25 cellular contexts compared by ENCODE assay signal in genomic region chr11:44675906-44676305, GRCh38.
"Had no signal": no experiment of that assay in that cellular context is flagged by ENCODE, and none has a peak within 500 bp of the region (broad histone marks: within the 10 kb centered on the region; RNA-seq: fewer than 3 reads in every experiment).

No MANE protein-coding gene starts in this region.

- H3K27me3 Mint-ChIP-seq: stimulated activated naive CD8-positive, alpha-beta T cell treated with anti-CD3 and anti-CD28 coated beads, Interleukin-15, amount 100 ng/mL, for 72 hours had no signal

- H3K27me3 ChIP-seq: ovary, spleen, tibial nerve, uterus had no signal

- H3K27ac Mint-ChIP-seq: immature natural killer cell; mesothelial cell of epicardium; naive B cell; natural killer cell; stimulated activated effector memory CD8-positive, alpha-beta T cell treated with anti-CD3 and anti-CD28 coated beads, Interleukin-12 subunit alpha, Interleukin-12 subunit beta, amount 100 ng/mL, for 72 hours; stimulated activated naive CD8-positive, alpha-beta T cell treated with anti-CD3 and anti-CD28 coated beads, Interleukin-15, amount 100 ng/mL, for 72 hours; type B pancreatic cell had no signal

- H3K4me1 ChIP-seq: left ventricle myocardium inferior, prostate gland, tibial nerve, uterus had no signal

- H3K36me3 Mint-ChIP-seq: immature natural killer cell; mesothelial cell of epicardium; natural killer cell; stimulated activated effector memory CD8-positive, alpha-beta T cell treated with anti-CD3 and anti-CD28 coated beads, Interleukin-12 subunit alpha, Interleukin-12 subunit beta, amount 100 ng/mL, for 72 hours; type B pancreatic cell had no signal

- H3K27ac ChIP-seq: left ventricle myocardium inferior, ovary, prostate gland, skin epidermis, spleen, tibial nerve, uterus had no signal

- FAIRE-seq: islet of Langerhans had no signal

- H3K4me3 ChIP-seq: left ventricle myocardium inferior, lung, ovary, prostate gland, skin epidermis, spleen, tibial nerve, uterus had no signal

- H3K9me3 Mint-ChIP-seq: immature natural killer cell; natural killer cell; stimulated activated effector memory CD8-positive, alpha-beta T cell treated with anti-CD3 and anti-CD28 coated beads, Interleukin-12 subunit alpha, Interleukin-12 subunit beta, amount 100 ng/mL, for 72 hours had no signal

- DNase-seq: hypothalamus; immature natural killer cell; left ventricle myocardium inferior; mesendoderm; naive B cell; natural killer cell; ovary; posterior cingulate gyrus; retina; right cardiac atrium; spleen; stimulated activated CD4-positive, alpha-beta T cell treated with anti-CD3 and anti-CD28 coated beads, Interleukin-4, amount 100 ng/mL, for 24 hours; stimulated activated naive CD4-positive, alpha-beta T cell treated with Interleukin-2 at 50 U/mL for 16 hours; stimulated activated naive CD8-positive, alpha-beta T cell treated with anti-CD3 and anti-CD28 coated beads, Interleukin-15, amount 100 ng/mL, for 72 hours; substantia nigra; uterus had no signal

- ATAC-seq: natural killer cell; right cardiac atrium; sciatic nerve; stimulated activated effector memory CD8-positive, alpha-beta T cell treated with anti-CD3 and anti-CD28 coated beads, Interleukin-12 subunit alpha, Interleukin-12 subunit beta, amount 100 ng/mL, for 72 hours; stimulated activated naive CD8-positive, alpha-beta T cell treated with anti-CD3 and anti-CD28 coated beads, Interleukin-15, amount 100 ng/mL, for 72 hours had no signal

- H3K36me3 ChIP-seq: left ventricle myocardium inferior, ovary, prostate gland, spleen, tibial nerve, uterus had no signal

- H3K9me3 ChIP-seq: prostate gland, tibial nerve, uterus had no signal

- H3K4me1 Mint-ChIP-seq: mesothelial cell of epicardium, naive B cell had no signal

- H3K4me3 Mint-ChIP-seq: immature natural killer cell; mesothelial cell of epicardium; natural killer cell; stimulated activated effector memory CD8-positive, alpha-beta T cell treated with anti-CD3 and anti-CD28 coated beads, Interleukin-12 subunit alpha, Interleukin-12 subunit beta, amount 100 ng/mL, for 72 hours; stimulated activated naive CD8-positive, alpha-beta T cell treated with anti-CD3 and anti-CD28 coated beads, Interleukin-15, amount 100 ng/mL, for 72 hours; type B pancreatic cell had no signal
